1 cellular context compared by ENCODE assay signal in the genomic region with DNA sequence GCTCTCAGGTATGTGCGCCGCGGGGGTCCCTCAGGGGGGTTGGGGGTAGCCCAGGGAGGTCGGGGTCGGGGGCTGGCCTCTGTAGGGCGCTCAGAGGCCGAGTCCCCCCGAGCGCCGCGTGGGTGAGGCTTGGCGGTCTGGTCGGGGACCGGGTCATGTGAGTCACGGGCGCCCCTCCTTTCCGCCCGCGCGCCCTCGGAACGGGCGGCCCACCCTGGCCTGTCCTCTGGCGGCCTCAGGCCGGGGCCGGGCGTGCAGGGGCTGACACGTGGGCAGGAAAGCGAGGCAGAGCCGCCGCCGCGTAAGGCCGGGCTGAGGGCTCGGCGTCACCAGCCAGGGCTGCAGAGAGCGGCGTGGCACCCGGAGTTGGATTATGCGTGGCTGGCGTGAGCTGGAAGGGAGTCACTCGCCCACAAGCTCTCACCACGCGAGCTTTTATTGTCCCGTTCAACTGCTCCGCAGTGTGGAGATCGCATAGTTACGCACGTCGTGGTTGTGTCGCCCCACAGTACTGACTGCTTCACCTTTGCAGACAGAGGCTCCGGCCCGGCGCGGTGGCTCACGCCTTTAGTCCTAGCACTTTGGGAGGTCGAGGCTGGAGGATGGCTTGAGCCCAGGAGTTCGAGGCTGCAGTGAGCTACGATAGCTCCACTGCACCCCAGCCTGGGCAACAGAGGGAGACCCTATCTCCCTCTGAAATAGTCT.
TF ChIP-seq lines count a peak whose summit lies in the region.

No MANE protein-coding gene starts in this region.

TF ChIP-seq in HepG2, 621 proteins besides CTCF, POLR2A, EP300 and RAD21 (continued from another document and continues in another):
- TF ChIP-seq, protein P1, sequence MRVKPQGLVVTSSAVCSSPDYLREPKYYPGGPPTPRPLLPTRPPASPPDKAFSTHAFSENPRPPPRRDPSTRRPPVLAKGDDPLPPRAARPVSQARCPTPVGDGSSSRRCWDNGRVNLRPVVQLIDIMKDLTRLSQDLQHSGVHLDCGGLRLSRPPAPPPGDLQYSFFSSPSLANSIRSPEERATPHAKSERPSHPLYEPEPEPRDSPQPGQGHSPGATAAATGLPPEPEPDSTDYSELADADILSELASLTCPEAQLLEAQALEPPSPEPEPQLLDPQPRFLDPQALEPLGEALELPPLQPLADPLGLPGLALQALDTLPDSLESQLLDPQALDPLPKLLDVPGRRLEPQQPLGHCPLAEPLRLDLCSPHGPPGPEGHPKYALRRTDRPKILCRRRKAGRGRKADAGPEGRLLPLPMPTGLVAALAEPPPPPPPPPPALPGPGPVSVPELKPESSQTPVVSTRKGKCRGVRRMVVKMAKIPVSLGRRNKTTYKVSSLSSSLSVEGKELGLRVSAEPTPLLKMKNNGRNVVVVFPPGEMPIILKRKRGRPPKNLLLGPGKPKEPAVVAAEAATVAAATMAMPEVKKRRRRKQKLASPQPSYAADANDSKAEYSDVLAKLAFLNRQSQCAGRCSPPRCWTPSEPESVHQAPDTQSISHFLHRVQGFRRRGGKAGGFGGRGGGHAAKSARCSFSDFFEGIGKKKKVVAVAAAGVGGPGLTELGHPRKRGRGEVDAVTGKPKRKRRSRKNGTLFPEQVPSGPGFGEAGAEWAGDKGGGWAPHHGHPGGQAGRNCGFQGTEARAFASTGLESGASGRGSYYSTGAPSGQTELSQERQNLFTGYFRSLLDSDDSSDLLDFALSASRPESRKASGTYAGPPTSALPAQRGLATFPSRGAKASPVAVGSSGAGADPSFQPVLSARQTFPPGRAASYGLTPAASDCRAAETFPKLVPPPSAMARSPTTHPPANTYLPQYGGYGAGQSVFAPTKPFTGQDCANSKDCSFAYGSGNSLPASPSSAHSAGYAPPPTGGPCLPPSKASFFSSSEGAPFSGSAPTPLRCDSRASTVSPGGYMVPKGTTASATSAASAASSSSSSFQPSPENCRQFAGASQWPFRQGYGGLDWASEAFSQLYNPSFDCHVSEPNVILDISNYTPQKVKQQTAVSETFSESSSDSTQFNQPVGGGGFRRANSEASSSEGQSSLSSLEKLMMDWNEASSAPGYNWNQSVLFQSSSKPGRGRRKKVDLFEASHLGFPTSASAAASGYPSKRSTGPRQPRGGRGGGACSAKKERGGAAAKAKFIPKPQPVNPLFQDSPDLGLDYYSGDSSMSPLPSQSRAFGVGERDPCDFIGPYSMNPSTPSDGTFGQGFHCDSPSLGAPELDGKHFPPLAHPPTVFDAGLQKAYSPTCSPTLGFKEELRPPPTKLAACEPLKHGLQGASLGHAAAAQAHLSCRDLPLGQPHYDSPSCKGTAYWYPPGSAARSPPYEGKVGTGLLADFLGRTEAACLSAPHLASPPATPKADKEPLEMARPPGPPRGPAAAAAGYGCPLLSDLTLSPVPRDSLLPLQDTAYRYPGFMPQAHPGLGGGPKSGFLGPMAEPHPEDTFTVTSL (CRISPR knock-in tag; IDR thresholded peaks at IDR 0.05; ENCODE audit: borderline replicate concordance), result no peak; the same call in 1 of the 2 replicates
- TF ChIP-seq, protein P2, sequence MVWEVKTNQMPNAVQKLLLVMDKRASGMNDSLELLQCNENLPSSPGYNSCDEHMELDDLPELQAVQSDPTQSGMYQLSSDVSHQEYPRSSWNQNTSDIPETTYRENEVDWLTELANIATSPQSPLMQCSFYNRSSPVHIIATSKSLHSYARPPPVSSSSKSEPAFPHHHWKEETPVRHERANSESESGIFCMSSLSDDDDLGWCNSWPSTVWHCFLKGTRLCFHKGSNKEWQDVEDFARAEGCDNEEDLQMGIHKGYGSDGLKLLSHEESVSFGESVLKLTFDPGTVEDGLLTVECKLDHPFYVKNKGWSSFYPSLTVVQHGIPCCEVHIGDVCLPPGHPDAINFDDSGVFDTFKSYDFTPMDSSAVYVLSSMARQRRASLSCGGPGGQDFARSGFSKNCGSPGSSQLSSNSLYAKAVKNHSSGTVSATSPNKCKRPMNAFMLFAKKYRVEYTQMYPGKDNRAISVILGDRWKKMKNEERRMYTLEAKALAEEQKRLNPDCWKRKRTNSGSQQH (CRISPR knock-in tag; IDR thresholded peaks at IDR 0.05; ENCODE audit: low read depth), result peak; percentile 48; the same call in 1 of the 2 replicates
- TF ChIP-seq ZNF746 (CRISPR knock-in tag; IDR thresholded peaks at IDR 0.05), result peak; percentile 86
- TF ChIP-seq, protein P3, sequence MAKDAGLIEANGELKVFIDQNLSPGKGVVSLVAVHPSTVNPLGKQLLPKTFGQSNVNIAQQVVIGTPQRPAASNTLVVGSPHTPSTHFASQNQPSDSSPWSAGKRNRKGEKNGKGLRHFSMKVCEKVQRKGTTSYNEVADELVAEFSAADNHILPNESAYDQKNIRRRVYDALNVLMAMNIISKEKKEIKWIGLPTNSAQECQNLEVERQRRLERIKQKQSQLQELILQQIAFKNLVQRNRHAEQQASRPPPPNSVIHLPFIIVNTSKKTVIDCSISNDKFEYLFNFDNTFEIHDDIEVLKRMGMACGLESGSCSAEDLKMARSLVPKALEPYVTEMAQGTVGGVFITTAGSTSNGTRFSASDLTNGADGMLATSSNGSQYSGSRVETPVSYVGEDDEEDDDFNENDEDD (CRISPR knock-in tag; IDR thresholded peaks at IDR 0.05; ENCODE audit: borderline replicate concordance), result peak; percentile 85; the same call in 1 of the 2 replicates
- no peak for TF ChIP-seq SMARCE1 (IDR thresholded peaks at IDR 0.05; ENCODE audit: borderline replicate concordance)
- TF ChIP-seq CC2D1A (CRISPR knock-in tag; IDR thresholded peaks at IDR 0.05), result no peak
- no peak for TF ChIP-seq ZNF326 (CRISPR knock-in tag; IDR thresholded peaks at IDR 0.05; ENCODE audit: borderline replicate concordance)
- peak; percentile 81 for TF ChIP-seq EED (CRISPR knock-in tag; IDR thresholded peaks at IDR 0.05)
- no peak for TF ChIP-seq CCDC6 (CRISPR knock-in tag; IDR thresholded peaks at IDR 0.05)
- peak; percentile 75 for TF ChIP-seq TOPORS (CRISPR knock-in tag; IDR thresholded peaks at IDR 0.05)
- TF ChIP-seq, protein P4, sequence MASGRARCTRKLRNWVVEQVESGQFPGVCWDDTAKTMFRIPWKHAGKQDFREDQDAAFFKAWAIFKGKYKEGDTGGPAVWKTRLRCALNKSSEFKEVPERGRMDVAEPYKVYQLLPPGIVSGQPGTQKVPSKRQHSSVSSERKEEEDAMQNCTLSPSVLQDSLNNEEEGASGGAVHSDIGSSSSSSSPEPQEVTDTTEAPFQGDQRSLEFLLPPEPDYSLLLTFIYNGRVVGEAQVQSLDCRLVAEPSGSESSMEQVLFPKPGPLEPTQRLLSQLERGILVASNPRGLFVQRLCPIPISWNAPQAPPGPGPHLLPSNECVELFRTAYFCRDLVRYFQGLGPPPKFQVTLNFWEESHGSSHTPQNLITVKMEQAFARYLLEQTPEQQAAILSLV (CRISPR knock-in tag; IDR thresholded peaks at IDR 0.05; ENCODE audit: borderline replicate concordance), result peak; percentile 79; the same call in 1 of the 2 replicates
- TF ChIP-seq THYN1 (CRISPR knock-in tag; IDR thresholded peaks at IDR 0.05; ENCODE audit: borderline replicate concordance, low read depth), result no peak
- TF ChIP-seq, protein P5, sequence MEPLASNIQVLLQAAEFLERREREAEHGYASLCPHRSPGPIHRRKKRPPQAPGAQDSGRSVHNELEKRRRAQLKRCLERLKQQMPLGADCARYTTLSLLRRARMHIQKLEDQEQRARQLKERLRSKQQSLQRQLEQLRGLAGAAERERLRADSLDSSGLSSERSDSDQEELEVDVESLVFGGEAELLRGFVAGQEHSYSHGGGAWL (CRISPR knock-in tag; IDR thresholded peaks at IDR 0.05), result peak; percentile 95
- TF ChIP-seq, protein P6, sequence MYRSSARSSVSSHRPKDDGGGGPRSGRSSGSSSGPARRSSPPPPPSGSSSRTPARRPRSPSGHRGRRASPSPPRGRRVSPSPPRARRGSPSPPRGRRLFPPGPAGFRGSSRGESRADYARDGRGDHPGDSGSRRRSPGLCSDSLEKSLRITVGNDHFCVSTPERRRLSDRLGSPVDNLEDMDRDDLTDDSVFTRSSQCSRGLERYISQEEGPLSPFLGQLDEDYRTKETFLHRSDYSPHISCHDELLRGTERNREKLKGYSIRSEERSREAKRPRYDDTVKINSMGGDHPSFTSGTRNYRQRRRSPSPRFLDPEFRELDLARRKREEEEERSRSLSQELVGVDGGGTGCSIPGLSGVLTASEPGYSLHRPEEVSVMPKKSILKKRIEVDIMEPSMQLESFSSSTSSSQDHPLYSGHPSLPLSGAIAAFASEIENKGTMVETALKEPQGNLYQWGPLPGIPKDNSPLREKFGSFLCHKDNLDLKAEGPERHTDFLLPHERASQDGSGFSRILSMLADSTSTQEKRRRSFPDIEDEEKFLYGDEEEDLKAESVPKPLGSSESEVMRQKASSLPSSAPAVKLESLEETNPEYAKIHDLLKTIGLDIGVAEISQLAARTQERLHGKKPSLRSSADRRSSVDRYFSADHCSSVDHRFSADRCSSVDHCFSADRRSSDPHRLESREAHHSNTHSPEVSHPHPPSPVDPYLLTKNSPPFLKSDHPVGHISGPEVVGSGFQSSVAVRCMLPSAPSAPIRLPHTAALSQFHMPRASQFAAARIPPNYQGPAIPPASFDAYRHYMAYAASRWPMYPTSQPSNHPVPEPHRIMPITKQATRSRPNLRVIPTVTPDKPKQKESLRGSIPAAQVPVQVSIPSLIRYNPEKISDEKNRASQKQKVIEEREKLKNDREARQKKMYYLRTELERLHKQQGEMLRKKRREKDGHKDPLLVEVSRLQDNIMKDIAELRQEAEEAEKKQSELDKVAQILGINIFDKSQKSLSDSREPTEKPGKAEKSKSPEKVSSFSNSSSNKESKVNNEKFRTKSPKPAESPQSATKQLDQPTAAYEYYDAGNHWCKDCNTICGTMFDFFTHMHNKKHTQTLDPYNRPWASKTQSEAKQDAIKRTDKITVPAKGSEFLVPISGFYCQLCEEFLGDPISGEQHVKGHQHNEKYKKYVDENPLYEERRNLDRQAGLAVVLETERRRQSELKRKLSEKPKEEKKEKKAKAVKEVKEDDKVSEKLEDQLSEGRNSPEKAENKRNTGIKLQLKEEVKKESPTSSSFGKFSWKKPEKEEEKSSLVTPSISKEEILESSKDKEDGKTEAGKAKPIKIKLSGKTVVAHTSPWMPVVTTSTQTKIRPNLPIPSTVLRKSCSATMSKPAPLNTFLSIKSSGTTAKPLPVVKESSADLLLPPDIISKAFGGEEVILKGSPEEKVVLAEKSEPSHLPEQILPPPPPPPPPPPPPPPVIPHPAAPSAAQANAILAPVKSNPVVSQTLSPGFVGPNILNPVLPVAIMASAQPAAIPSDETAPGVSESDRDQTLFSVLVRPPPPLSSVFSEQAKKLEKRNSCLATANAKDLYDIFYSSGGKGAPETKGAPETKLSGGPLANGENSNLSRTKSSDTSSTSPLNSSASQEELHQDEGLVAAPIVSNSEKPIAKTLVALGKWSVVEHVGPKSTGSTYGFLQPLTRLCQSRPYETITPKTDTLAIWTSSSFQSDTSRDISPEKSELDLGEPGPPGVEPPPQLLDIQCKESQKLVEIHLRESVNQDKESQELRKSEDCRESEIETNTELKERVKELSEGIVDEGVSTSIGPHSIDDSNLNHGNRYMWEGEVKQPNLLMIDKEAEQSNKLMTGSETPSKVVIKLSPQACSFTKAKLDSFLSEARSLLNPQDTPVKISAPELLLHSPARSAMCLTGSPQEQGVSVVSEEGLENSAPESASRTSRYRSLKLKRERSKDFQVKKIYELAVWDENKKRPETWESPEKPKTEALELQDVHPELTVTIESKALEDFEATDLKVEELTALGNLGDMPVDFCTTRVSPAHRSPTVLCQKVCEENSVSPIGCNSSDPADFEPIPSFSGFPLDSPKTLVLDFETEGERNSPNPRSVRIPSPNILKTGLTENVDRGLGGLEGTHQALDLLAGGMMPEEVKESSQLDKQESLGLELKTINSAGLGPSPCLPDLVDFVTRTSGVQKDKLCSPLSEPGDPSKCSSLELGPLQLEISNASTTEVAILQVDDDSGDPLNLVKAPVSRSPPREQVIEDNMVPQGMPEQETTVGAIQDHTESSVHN (CRISPR knock-in tag; IDR thresholded peaks at IDR 0.05), result no peak
- no peak for TF ChIP-seq ZNF354B (CRISPR knock-in tag; IDR thresholded peaks at IDR 0.05)
- peak; percentile 86; the same call in 1 of the 2 replicates for TF ChIP-seq CAMTA2 (CRISPR knock-in tag; IDR thresholded peaks at IDR 0.05; ENCODE audit: borderline replicate concordance)
- TF ChIP-seq, protein P7, sequence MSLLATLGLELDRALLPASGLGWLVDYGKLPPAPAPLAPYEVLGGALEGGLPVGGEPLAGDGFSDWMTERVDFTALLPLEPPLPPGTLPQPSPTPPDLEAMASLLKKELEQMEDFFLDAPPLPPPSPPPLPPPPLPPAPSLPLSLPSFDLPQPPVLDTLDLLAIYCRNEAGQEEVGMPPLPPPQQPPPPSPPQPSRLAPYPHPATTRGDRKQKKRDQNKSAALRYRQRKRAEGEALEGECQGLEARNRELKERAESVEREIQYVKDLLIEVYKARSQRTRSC (CRISPR knock-in tag; IDR thresholded peaks at IDR 0.05; ENCODE audit: low read depth), result no peak
- TF ChIP-seq ZBTB38 (CRISPR knock-in tag; IDR thresholded peaks at IDR 0.05), result peak; percentile 92
- peak; percentile 73 for TF ChIP-seq TBX2 (CRISPR knock-in tag; IDR thresholded peaks at IDR 0.05; ENCODE audit: borderline replicate concordance)
- no peak for TF ChIP-seq ZNF431 (CRISPR knock-in tag; IDR thresholded peaks at IDR 0.05; ENCODE audit: borderline replicate concordance, low read depth)
- peak; percentile 70; the same call in 1 of the 2 replicates for TF ChIP-seq PITX1 (CRISPR knock-in tag; IDR thresholded peaks at IDR 0.05)
- TF ChIP-seq ZNF660 (CRISPR knock-in tag; IDR thresholded peaks at IDR 0.05; ENCODE audit: borderline replicate concordance, low read depth), result no peak
- TF ChIP-seq NFYC (CRISPR knock-in tag; IDR thresholded peaks at IDR 0.05), result 0 out of 2 replicates have a peak, but pooled peaks have one; percentile 27
- no peak for TF ChIP-seq ZNF496 (CRISPR knock-in tag; IDR thresholded peaks at IDR 0.05; ENCODE audit: insufficient replicate concordance)
- no peak for TF ChIP-seq ZNF251 (CRISPR knock-in tag; IDR thresholded peaks at IDR 0.05)
- no peak for TF ChIP-seq RFX1 (IDR thresholded peaks at IDR 0.05)
- TF ChIP-seq TP53 (CRISPR knock-in tag; conservative IDR thresholded peaks at IDR 0.05), result no peak
- TF ChIP-seq, protein P8, sequence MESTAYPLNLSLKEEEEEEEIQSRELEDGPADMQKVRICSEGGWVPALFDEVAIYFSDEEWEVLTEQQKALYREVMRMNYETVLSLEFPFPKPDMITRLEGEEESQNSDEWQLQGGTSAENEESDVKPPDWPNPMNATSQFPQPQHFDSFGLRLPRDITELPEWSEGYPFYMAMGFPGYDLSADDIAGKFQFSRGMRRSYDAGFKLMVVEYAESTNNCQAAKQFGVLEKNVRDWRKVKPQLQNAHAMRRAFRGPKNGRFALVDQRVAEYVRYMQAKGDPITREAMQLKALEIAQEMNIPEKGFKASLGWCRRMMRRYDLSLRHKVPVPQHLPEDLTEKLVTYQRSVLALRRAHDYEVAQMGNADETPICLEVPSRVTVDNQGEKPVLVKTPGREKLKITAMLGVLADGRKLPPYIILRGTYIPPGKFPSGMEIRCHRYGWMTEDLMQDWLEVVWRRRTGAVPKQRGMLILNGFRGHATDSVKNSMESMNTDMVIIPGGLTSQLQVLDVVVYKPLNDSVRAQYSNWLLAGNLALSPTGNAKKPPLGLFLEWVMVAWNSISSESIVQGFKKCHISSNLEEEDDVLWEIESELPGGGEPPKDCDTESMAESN (CRISPR knock-in tag; conservative IDR thresholded peaks at IDR 0.05), result peak; percentile 95
- peak; percentile 62; the same call in 1 of the 2 replicates for TF ChIP-seq ZNF441 (CRISPR knock-in tag; IDR thresholded peaks at IDR 0.05; ENCODE audit: borderline replicate concordance)
- TF ChIP-seq KDM5B (CRISPR knock-in tag; IDR thresholded peaks at IDR 0.05; ENCODE audit: borderline replicate concordance), result peak; percentile 80
- TF ChIP-seq NFRKB (IDR thresholded peaks at IDR 0.05), result no peak
- no peak for TF ChIP-seq ZNF7 (CRISPR knock-in tag; IDR thresholded peaks at IDR 0.05)
- TF ChIP-seq FOXK1 (CRISPR knock-in tag; IDR thresholded peaks at IDR 0.05; ENCODE audit: borderline replicate concordance, low read depth), result peak; percentile 53; the same call in 1 of the 2 replicates
- no peak for TF ChIP-seq CCAR2 (optimal IDR thresholded peaks at IDR 0.05; ENCODE audit: low read depth, low read length)
- TF ChIP-seq TBP (CRISPR knock-in tag; IDR thresholded peaks at IDR 0.05), result no peak
- TF ChIP-seq ZNF446 (CRISPR knock-in tag; IDR thresholded peaks at IDR 0.05), result no peak; the same call in 1 of the 2 replicates
- peak; percentile 80 for TF ChIP-seq RBM22 (optimal IDR thresholded peaks at IDR 0.05; ENCODE audit: low read length)
